Comparison of ENCODE assay signal across 14 cellular contexts in the genomic region with DNA sequence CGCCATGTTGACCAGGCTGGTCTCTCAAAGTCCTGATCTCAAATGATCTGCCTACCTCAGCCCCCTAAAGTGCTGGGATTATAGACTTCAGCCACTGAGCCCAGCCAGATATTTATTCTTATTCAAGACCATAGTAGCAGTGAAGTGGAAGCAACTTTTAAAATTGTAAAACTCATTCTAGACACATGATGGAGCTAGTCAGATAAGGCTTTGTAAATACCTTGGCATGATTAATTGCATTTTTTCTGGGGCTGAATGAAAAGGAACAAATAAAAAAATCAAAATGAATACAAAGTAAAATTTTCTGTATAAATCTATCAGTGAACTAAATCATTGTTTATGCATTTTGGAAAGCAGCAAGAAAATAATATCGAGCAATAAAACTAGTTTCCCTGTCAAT. TPM values are rescaled to one million over a fixed set of nuclear protein-coding genes. Genes with fewer than 3 reads are reported as not detected.
DNase-seq lines count a peak whose midpoint lies in the region; ATAC-seq, FAIRE-seq and TF ChIP-seq lines count a peak whose summit lies in the region.
"Had no signal": no experiment of that assay in that cellular context is flagged by ENCODE, and none has a peak within 500 bp of the region (broad histone marks: within the 10 kb centered on the region; RNA-seq: fewer than 3 reads in every experiment).

No MANE protein-coding gene starts in this region.

- H3K9ac ChIP-seq in liver (ENCODE audit: low read depth in 1 of 2, low read length in 2 of 2) (no peak overlapping the region), HepG2 (ENCODE audit: insufficient read depth, low read depth, low read length) (no peak overlapping the region)
- H3K9ac ChIP-seq: BLaER1 treated with 17β-estradiol and CSF1 and Interleukin-3, amounts not matched to agents 10 nM and 100 nM had no signal

- no peak for ATAC-seq in HepG2
- no peak for ATAC-seq in GM18517 (IDR thresholded peaks at IDR 0.05; ENCODE audit: unreplicated experiment)
- no peak for ATAC-seq in HG02610 (IDR thresholded peaks at IDR 0.05; ENCODE audit: unreplicated experiment)
- ATAC-seq: esophagus mucosa had no signal

- TF ChIP-seq RAD21 in liver (IDR thresholded peaks at IDR 0.05) (peak; percentile 60 to 69), HepG2 (CRISPR knock-in tag; IDR thresholded peaks at IDR 0.05) (no peak)

- in situ Hi-C loops in HepG2 (cut with HindIII; ENCODE audit: extremely low pct_ligation_motif_present, low pct_unique_long_range_greater_than_20kb) = no loop called here

- no peaks in the 10 kb centered on the region for H3K36me3 ChIP-seq in liver (ENCODE audit: control insufficient read depth in 4 of 4, insufficient read depth in 3 of 4, low read depth in 1 of 4, low read length in 3 of 4)
- H3K36me3 ChIP-seq in HepG2 (replicated peaks in 1 of 2; ENCODE audit: control insufficient read depth in 1 of 2, insufficient read depth in 2 of 2, low read length in 2 of 2) = no peaks in the 10 kb centered on the region
- no peaks in the 10 kb centered on the region for H3K36me3 ChIP-seq in prostate gland
- H3K36me3 ChIP-seq: BLaER1 treated with 17β-estradiol and CSF1 and Interleukin-3, amounts not matched to agents 10 nM and 100 nM had no signal

- intact Hi-C loops in HepG2 (cut with micrococcal nuclease; ENCODE audit: unreplicated experiment) (no loop called here), prostate gland (cut with DNase I) (no loop called here)

- TF ChIP-seq EP300 in HepG2 (IDR thresholded peaks at IDR 0.05; ENCODE audit: low read depth in 2 of 2, low read length in 2 of 2) (no peak), HepG2 (CRISPR knock-in tag; IDR thresholded peaks at IDR 0.05; ENCODE audit: borderline replicate concordance) (no peak)

- no TSS peak for BruUV-seq in HepG2 (replicated peaks; lab: Mats Ljungman, UMichigan)

- TF ChIP-seq POLR2A in HepG2 (IDR thresholded peaks at IDR 0.05; ENCODE audit: insufficient read depth in 1 of 2, low read depth in 2 of 2, low read length in 2 of 2) = no peak
- no peak for TF ChIP-seq POLR2A in prostate gland (IDR thresholded peaks at IDR 0.05)

- no peaks in the 10 kb centered on the region for H3K27me3 ChIP-seq in liver (ENCODE audit: control insufficient read depth in 4 of 4, insufficient read depth in 4 of 4, low read length in 3 of 4)
- no peaks in the 10 kb centered on the region for H3K27me3 ChIP-seq in HepG2 (ENCODE audit: control insufficient read depth in 1 of 2, insufficient read depth in 2 of 2, low read length in 2 of 2)
- H3K27me3 ChIP-seq in prostate gland (replicated peaks; ENCODE audit: insufficient read depth) = no peaks in the 10 kb centered on the region

- CTCF ChIA-PET in HepG2 (lab: Yijun Ruan, JAX; ENCODE audit: low intra/inter-chr PET ratio, low total read pairs) = no interaction called here

- no peaks in the 10 kb centered on the region for H3K79me2 ChIP-seq in HepG2 (ENCODE audit: insufficient read depth, low read length)

- 96% methylated on average over 2 of the region's 2 CpGs for WGBS in liver
- WGBS in HepG2 (ENCODE audit: low lambda C conversion rate) = 98% methylated on average over 2 of the region's 2 CpGs
- 94% methylated on average over 2 of the region's 2 CpGs for WGBS in prostate gland

- H4K20me1 ChIP-seq in HepG2 (ENCODE audit: insufficient read depth, low read length) = no peaks in the 10 kb centered on the region

- H3K27ac ChIP-seq in liver (ENCODE audit: low read depth in 1 of 2, low read length in 2 of 2) (no peak overlapping the region), HepG2 (ENCODE audit: extremely low read length, insufficient read depth, low read length) (no peak overlapping the region), prostate gland (no peak overlapping the region)
- H3K27ac ChIP-seq: BLaER1 treated with 17β-estradiol and CSF1 and Interleukin-3, amounts not matched to agents 10 nM and 100 nM had no signal

- POLR2A ChIA-PET in HepG2 (lab: Yijun Ruan, JAX) = no interaction called here

- H3K4me3 ChIP-seq in liver (ENCODE audit: low read depth in 1 of 3, low read length in 3 of 3) (no peak overlapping the region), HepG2 (replicated peaks in 1 of 3; ENCODE audit: insufficient read depth in 1 of 3, low read depth in 2 of 3, low read length in 3 of 3) (no peak overlapping the region), epithelial cell of proximal tubule (ENCODE audit: low read depth, low read length) (no peak overlapping the region), prostate gland (no peak overlapping the region)
- H3K4me3 ChIP-seq: BLaER1 treated with 17β-estradiol and CSF1 and Interleukin-3, amounts not matched to agents 10 nM and 100 nM had no signal

- no peak for TF ChIP-seq CTCF in liver (IDR thresholded peaks at IDR 0.05; ENCODE audit: low read depth, low read length, missing input control)
- TF ChIP-seq CTCF in HepG2 (CRISPR knock-in tag; IDR thresholded peaks at IDR 0.05) = no peak
- TF ChIP-seq CTCF in epithelial cell of proximal tubule (conservative IDR thresholded peaks at IDR 0.05; ENCODE audit: low read depth, low read length) = peak; percentile 52
- peak in 2 of 4 experiments; percentile 27 to 28 for TF ChIP-seq CTCF in prostate gland (IDR thresholded peaks at IDR 0.05)

- FAIRE-seq in HepG2 (lab: Jason Lieb, UNC) = no peak
- FAIRE-seq: keratinocyte had no signal

- no peak for DNase-seq in HepG2 (ENCODE audit: low spot score)
- DNase-seq in NCI-H69 (lab: John Stamatoyannopoulos, UW) = peak; percentile 36
- no peak for DNase-seq in epithelial cell of proximal tubule (ENCODE audit: low read depth)
- DNase-seq in HUDEP-2 (lab: John Stamatoyannopoulos, UW; ENCODE audit: unreplicated experiment in 76 of 76) = no peak
- DNase-seq in prostate gland (ENCODE audit: low spot score) = no peak
- DNase-seq: activated T-cell treated with anti-CD3 and anti-CD28 coated beads, Interleukin-2, amount 50 U/mL, for 1 hour; nucleus accumbens; stimulated activated naive CD4-positive, alpha-beta T cell had no signal

- H3K4me2 ChIP-seq in HepG2 (ENCODE audit: low read depth, low read length) = no peak overlapping the region
- H3K4me2 ChIP-seq: BLaER1 treated with 17β-estradiol and CSF1 and Interleukin-3, amounts not matched to agents 10 nM and 100 nM had no signal

- H2AFZ ChIP-seq in HepG2 (ENCODE audit: low read length) = no peak overlapping the region

- H3K9me3 ChIP-seq in liver (ENCODE audit: control insufficient read depth in 4 of 4, low read length in 3 of 4) = no peaks in the 10 kb centered on the region
- no peaks in the 10 kb centered on the region for H3K9me3 ChIP-seq in HepG2 (ENCODE audit: low read length)
- H3K9me3 ChIP-seq in prostate gland = no peaks in the 10 kb centered on the region

- H3K4me1 ChIP-seq in liver (ENCODE audit: control insufficient read depth in 4 of 4, insufficient read depth in 4 of 4, low read length in 3 of 4) = peaks cover 0 to 7% (median 2%) of the 10 kb centered on the region in 4 donors
- H3K4me1 ChIP-seq in HepG2 (ENCODE audit: insufficient read depth, low read length) = peaks cover 24% of the 10 kb centered on the region
- H3K4me1 ChIP-seq in prostate gland (replicated peaks) = no peaks in the 10 kb centered on the region

TF ChIP-seq in liver, 16 proteins besides CTCF, POLR2A, EP300 and RAD21:
- TF ChIP-seq FOXA2 (IDR thresholded peaks at IDR 0.05) (peak; percentile 15), NR2F2 (IDR thresholded peaks at IDR 0.05) (no peak), TAF1 (conservative IDR thresholded peaks at IDR 0.05) (no peak), EGR1 (IDR thresholded peaks at IDR 0.05; ENCODE audit: low read depth in 2 of 2) (no peak), JUND (IDR thresholded peaks at IDR 0.05) (no peak), GABPA (IDR thresholded peaks at IDR 0.05 in 1 of 2, conservative IDR thresholded peaks at IDR 0.05 in 1 of 2) (no peak), HNF4G (IDR thresholded peaks at IDR 0.05) (no peak)

TF ChIP-seq in HepG2, 621 proteins besides CTCF, POLR2A, EP300 and RAD21 (continues in another document):
- TF ChIP-seq ZNF460 (CRISPR knock-in tag; IDR thresholded peaks at IDR 0.05; ENCODE audit: borderline replicate concordance) = no peak

RNA-seq across cellular contexts. Expression of a gene that starts 4.1 kb away (rescaled TPM):
- total RNA-seq in liver = 10 to 100 TPM in 1 of 2 donors, 1 to 10 TPM in 1; 6.7 to 70.9 TPM
- polyA plus RNA-seq in liver = 10 to 100 TPM; 13.6 to 29.6 TPM
- total RNA-seq in HepG2 (2016; rRNA removed; fragmentation: Illumina TruSeq; extraction: Trizol) = 25.1 and 38.5 TPM in 2 replicates
- 6.6 and 8.8 TPM in 2 replicates for total RNA-seq in HepG2 (2016; cell fraction: cytosol; rRNA removed; fragmentation: Illumina TruSeq; extraction: Trizol; ENCODE audit: low read depth)
- total RNA-seq in HepG2 (2016; cell fraction: insoluble cytoplasmic fraction; rRNA removed; fragmentation: Illumina TruSeq; extraction: Trizol) = 28.4 and 35.1 TPM in 2 replicates
- total RNA-seq in HepG2 (2016; cell fraction: membrane; rRNA removed; fragmentation: Illumina TruSeq; extraction: Trizol) = 6.5 and 7.9 TPM in 2 replicates
- 32.4 and 33.1 TPM in 2 replicates for total RNA-seq in HepG2 (2016; cell fraction: nucleus; rRNA removed; fragmentation: Illumina TruSeq; extraction: Trizol)
- 12.6 and 15.7 TPM in 2 replicates for polyA plus RNA-seq in HepG2 (2011; rRNA removed)
- polyA plus RNA-seq in HepG2 (2011; cell fraction: cytosol; rRNA removed) = 10.1 and 10.8 TPM in 2 replicates
- 20.9 and 25.3 TPM in 2 replicates for polyA plus RNA-seq in HepG2 (2011; cell fraction: nucleus; rRNA removed)
- polyA plus RNA-seq in HepG2 (2012) = 26.0 and 36.6 TPM in 2 replicates
- 1.1 and 1.6 TPM in 2 replicates for polyA plus RNA-seq in HepG2 (2016; cell fraction: cytosol; fragmentation: Illumina TruSeq; extraction: Trizol; ENCODE audit: low read depth)
- polyA plus RNA-seq in HepG2 (2016; cell fraction: insoluble cytoplasmic fraction; fragmentation: Illumina TruSeq; extraction: Trizol; ENCODE audit: low read depth) = 22.4 and 25.8 TPM in 2 replicates
- 2.2 and 2.7 TPM in 2 replicates for polyA plus RNA-seq in HepG2 (2016; cell fraction: membrane; fragmentation: Illumina TruSeq; extraction: Trizol; ENCODE audit: low read depth)
- polyA plus RNA-seq in HepG2 (2016; cell fraction: nucleus; fragmentation: Illumina TruSeq; extraction: Trizol; ENCODE audit: insufficient read depth, low read depth) = 15.6 and 16.7 TPM in 2 replicates
- 33.9 and 197 TPM in 2 replicates for polyA minus RNA-seq in HepG2 (2011; rRNA and poly(A)+ RNA removed; ENCODE audit: low replicate concordance)
- 22.2 and 26.0 TPM in 2 replicates for polyA minus RNA-seq in HepG2 (2011; cell fraction: cytosol; rRNA and poly(A)+ RNA removed)
- 47.1 and 47.9 TPM in 2 replicates for polyA minus RNA-seq in HepG2 (2011; cell fraction: nucleus; rRNA and poly(A)+ RNA removed)
- total RNA-seq in epithelial cell of proximal tubule = 126 and 403 TPM in 2 replicates
- 10 to 100 TPM; 66.3 to 92.0 TPM for total RNA-seq in prostate gland
